In genomic region chr5:52787600-52788504, GRCh38 we compare ENCODE assay signal across 1 cellular context.
TF ChIP-seq lines count a peak whose summit lies in the region.

Gene ITGA1 (plus strand): TSS chr5:52787916. CDS start chr5:52788354, 438 bp downstream.
Gene PELO (plus strand): TSS chr5:52787916. CDS start chr5:52800395, 12,479 bp downstream.

TF ChIP-seq in HepG2, 621 proteins besides CTCF, POLR2A, EP300 and RAD21 (continued from another document and continues in another):
- no peak; the same call in 1 of the 2 replicates for TF ChIP-seq ZHX2 (IDR thresholded peaks at IDR 0.05; ENCODE audit: low read depth)
- no peak for TF ChIP-seq ZHX2 (CRISPR knock-in tag; IDR thresholded peaks at IDR 0.05; ENCODE audit: borderline replicate concordance)
- TF ChIP-seq MAF1 (CRISPR knock-in tag; IDR thresholded peaks at IDR 0.05; ENCODE audit: borderline replicate concordance), result no peak
- TF ChIP-seq STAT5B (CRISPR knock-in tag; IDR thresholded peaks at IDR 0.05), result no peak
- no peak for TF ChIP-seq ZBTB37 (CRISPR knock-in tag; IDR thresholded peaks at IDR 0.05)
- TF ChIP-seq ZNF138 (CRISPR knock-in tag; IDR thresholded peaks at IDR 0.05; ENCODE audit: low read depth), result peak; percentile 75; the same call in 1 of the 2 replicates
- peak; percentile 89 for TF ChIP-seq SALL2 (CRISPR knock-in tag; IDR thresholded peaks at IDR 0.05)
- no peak for TF ChIP-seq PAX8 (CRISPR knock-in tag; IDR thresholded peaks at IDR 0.05; ENCODE audit: borderline replicate concordance)
- TF ChIP-seq EHMT2 (IDR thresholded peaks at IDR 0.05; ENCODE audit: borderline replicate concordance, low read depth, low read length), result no peak
- TF ChIP-seq ZMAT5 (CRISPR knock-in tag; IDR thresholded peaks at IDR 0.05; ENCODE audit: borderline replicate concordance, low read depth), result no peak
- no peak; the same call in 1 of the 2 replicates for TF ChIP-seq NFYC (CRISPR knock-in tag; IDR thresholded peaks at IDR 0.05)
- peak; percentile 94 for TF ChIP-seq ZNF230 (CRISPR knock-in tag; IDR thresholded peaks at IDR 0.05)
- peak; percentile 56; the same call in 1 of the 2 replicates for TF ChIP-seq SAFB2 (CRISPR knock-in tag; IDR thresholded peaks at IDR 0.05; ENCODE audit: borderline replicate concordance, low read depth)
- TF ChIP-seq SRF (IDR thresholded peaks at IDR 0.05; ENCODE audit: low read depth, low read length), result peak; percentile 51; the same call in 1 of the 2 replicates
- TF ChIP-seq PAF1 (CRISPR knock-in tag; IDR thresholded peaks at IDR 0.05), result no peak
- TF ChIP-seq HMGXB4 (CRISPR knock-in tag; IDR thresholded peaks at IDR 0.05; ENCODE audit: borderline replicate concordance in 1 of 2, low read depth in 1 of 2), result peak; percentile 93 to 100
- no peak for TF ChIP-seq KLF11 (CRISPR knock-in tag; IDR thresholded peaks at IDR 0.05)
- TF ChIP-seq ZNF275 (CRISPR knock-in tag; IDR thresholded peaks at IDR 0.05; ENCODE audit: borderline replicate concordance), result peak; percentile 53; the same call in 1 of the 2 replicates
- no peak for TF ChIP-seq ZZZ3 (CRISPR knock-in tag; IDR thresholded peaks at IDR 0.05; ENCODE audit: borderline replicate concordance)
- peak; percentile 69; the same call in 1 of the 2 replicates for TF ChIP-seq ZBTB25 (CRISPR knock-in tag; IDR thresholded peaks at IDR 0.05)
- peak; percentile 85 for TF ChIP-seq ZNF781 (CRISPR knock-in tag; IDR thresholded peaks at IDR 0.05; ENCODE audit: borderline replicate concordance, not compliant biosample characterization)
- TF ChIP-seq FOXK2 (IDR thresholded peaks at IDR 0.05), result no peak
- no peak for TF ChIP-seq SOX6 (IDR thresholded peaks at IDR 0.05)
- TF ChIP-seq SOX6 (CRISPR knock-in tag; IDR thresholded peaks at IDR 0.05), result peak; percentile 65; the same call in 1 of the 2 replicates
- TF ChIP-seq EEA1 (CRISPR knock-in tag; IDR thresholded peaks at IDR 0.05; ENCODE audit: borderline replicate concordance), result peak; percentile 77; the same call in 1 of the 2 replicates
- 0 out of 2 replicates have a peak, but pooled peaks have one; percentile 50 for TF ChIP-seq KIAA2018 (CRISPR knock-in tag; IDR thresholded peaks at IDR 0.05; ENCODE audit: borderline replicate concordance)
- TF ChIP-seq SOX13 (IDR thresholded peaks at IDR 0.05), result peak; percentile 35; the same call in 1 of the 2 replicates
- no peak; a peak in 1 of 4 replicates for TF ChIP-seq SOX13 (CRISPR knock-in tag; conservative IDR thresholded peaks at IDR 0.05 in 1 of 2, IDR thresholded peaks at IDR 0.05 in 1 of 2)
- TF ChIP-seq ZNF383 (CRISPR knock-in tag; IDR thresholded peaks at IDR 0.05; ENCODE audit: borderline replicate concordance), result no peak
- peak; percentile 56 for TF ChIP-seq SAP130 (CRISPR knock-in tag; IDR thresholded peaks at IDR 0.05; ENCODE audit: low read depth)
- TF ChIP-seq SRSF4 (IDR thresholded peaks at IDR 0.05; ENCODE audit: low read depth, low read length, poor library complexity, severe bottlenecking), result no peak
- TF ChIP-seq GMEB2 (CRISPR knock-in tag; IDR thresholded peaks at IDR 0.05; ENCODE audit: low read depth), result no peak
- no peak for TF ChIP-seq MATR3 (CRISPR knock-in tag; IDR thresholded peaks at IDR 0.05)
- TF ChIP-seq CREM (IDR thresholded peaks at IDR 0.05), result no peak; the same call in 1 of the 2 replicates
- no peak for TF ChIP-seq CREM (CRISPR knock-in tag; IDR thresholded peaks at IDR 0.05)
